8 cellular contexts compared by ENCODE assay signal in the genomic region with DNA sequence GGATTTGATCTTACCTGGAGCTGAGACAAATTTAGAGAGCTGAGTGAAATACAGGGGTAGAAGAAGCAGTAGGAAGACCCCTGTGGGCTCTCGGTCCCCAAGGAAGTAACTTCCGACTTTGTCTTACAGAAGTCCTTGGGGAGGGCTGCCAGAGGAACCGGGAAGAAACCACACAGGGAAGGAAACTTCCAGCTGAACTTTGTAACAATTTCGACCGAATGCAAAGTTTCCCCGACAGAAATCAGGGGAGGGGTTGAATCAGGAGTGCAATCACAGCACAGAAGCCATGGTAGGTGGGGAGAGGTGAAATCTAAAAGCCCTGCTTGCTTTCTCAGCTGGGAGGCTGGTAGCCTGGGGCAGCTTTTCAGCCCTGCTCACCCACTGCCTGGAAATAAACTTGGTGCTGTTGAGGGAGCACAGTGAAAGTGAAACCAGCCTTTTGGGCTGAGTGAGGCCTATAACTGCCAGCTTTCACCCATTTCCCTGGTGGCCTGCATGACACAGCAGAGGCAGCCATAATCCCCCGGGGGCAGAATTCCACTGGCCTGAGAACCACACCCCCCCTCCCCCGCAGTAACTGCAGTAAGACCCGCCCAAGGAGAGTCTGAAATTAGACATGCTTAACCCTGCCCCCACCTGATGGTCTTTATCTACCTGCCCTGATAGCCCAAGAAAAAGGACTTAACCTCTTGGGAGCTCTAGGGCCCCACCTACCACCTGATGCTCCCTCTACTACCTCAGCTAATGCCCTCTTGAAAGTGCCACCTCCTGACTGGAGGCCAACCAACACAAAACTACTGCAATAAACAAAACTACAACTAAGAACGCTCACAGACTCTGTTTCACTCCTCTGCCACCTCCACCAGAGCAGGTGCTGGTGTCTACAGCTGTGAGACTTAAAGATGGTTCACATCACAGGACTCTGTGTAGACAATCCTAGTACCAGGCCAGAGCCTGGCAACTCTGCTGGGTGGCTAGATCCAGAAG.
DNase-seq lines count a peak whose midpoint lies in the region; ATAC-seq lines count a peak whose summit lies in the region.

No MANE protein-coding gene starts in this region.

- DNase-seq in RPMI8226 (peak; percentile 86), stromal cell of bone marrow (ENCODE audit: low read depth) (peak; percentile 13), NCI-H1694 treated with DMSO at 0.1 percent for 48 hours (lab: John Stamatoyannopoulos, UW) (no peak), cerebellar cortex (ENCODE audit: low spot score) (no peak), NCI-H2227 (lab: John Stamatoyannopoulos, UW; ENCODE audit: unreplicated experiment) (no peak), NCI-H1436 treated with DMSO at 0.1 percent for 48 hours (lab: John Stamatoyannopoulos, UW) (no peak)

- ATAC-seq in GM19043 (IDR thresholded peaks at IDR 0.05; ENCODE audit: low read depth, unreplicated experiment) (peak; percentile 76), HG03060 (IDR thresholded peaks at IDR 0.05; ENCODE audit: low read depth, unreplicated experiment) (peak; percentile 74)

Comparison
In these comparisons a context has a peak if more than half of its experiments do, and no peak if none do; other contexts are left out.
1. DNase-seq: peak in RPMI8226 (single experiment) and stromal cell of bone marrow (single experiment); none in NCI-H1694 treated with DMSO at 0.1 percent for 48 hours (single experiment), cerebellar cortex (single experiment), NCI-H2227 (single experiment) and NCI-H1436 treated with DMSO at 0.1 percent for 48 hours (single experiment).